25 cellular contexts compared by ENCODE assay signal in the genomic region with DNA sequence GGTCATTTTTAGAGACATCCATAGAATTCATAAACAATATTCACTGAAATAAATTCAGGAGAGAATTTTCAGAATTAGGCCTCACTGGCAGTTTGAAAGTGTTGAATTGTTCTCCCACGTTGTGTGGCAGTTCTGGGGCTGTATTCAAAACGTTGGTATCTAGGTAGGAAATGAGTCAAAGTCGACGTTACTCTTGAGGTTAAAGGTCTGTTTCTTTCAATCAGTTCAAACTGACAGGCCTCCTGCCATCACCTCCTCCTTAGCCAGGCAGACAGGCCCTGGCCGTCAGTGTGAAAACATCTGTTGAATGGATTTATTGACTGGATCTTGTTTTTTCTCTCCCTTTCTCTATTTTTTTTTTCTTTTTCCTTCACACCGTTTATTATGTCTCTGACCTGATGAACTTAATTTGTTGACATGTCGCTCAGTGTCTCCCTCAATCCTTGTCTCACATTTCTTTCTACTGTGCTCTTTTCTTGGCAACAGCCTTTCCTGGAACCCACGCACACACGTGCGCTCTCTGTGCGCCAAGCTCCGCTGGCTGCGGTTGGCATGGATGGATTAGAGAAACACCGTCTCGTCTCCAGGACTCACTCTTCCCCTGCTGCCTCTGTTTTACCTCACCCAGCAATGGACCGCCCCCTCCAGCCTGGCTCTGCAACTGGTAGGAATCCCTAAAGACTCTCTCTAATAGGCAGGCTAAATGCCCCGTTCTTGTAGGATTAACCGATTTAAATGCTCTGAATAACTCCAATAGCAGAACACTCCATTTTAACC.
A peak's percentile ranks its signal among the peaks of the same experiment; 100 is the strongest.
DNase-seq lines count a peak whose midpoint lies in the region; ATAC-seq and TF ChIP-seq lines count a peak whose summit lies in the region.
"Had no signal": no experiment of that assay in that cellular context is flagged by ENCODE, and none has a peak within 500 bp of the region (broad histone marks: within the 10 kb centered on the region; RNA-seq: fewer than 3 reads in every experiment).

No MANE protein-coding gene starts in this region.

- H3K9me3 Mint-ChIP-seq in stimulated activated effector memory CD8-positive, alpha-beta T cell treated with anti-CD3 and anti-CD28 coated beads, Interleukin-12 subunit alpha, Interleukin-12 subunit beta, amount 100 ng/mL, for 72 hours, result no peaks in the 10 kb centered on the region
- H3K9me3 Mint-ChIP-seq: activated naive CD8-positive, alpha-beta T cell treated with anti-CD3 and anti-CD28 coated beads for 36 hours; effector memory CD8-positive, alpha-beta T cell; memory B cell had no signal

- in situ Hi-C loops in brain microvascular endothelial cell (cut with HindIII; ENCODE audit: low pct_ligation_motif_present, low sequenced_read_pairs), result no loop called here

- H3K36me3 ChIP-seq in brain microvascular endothelial cell (replicated peaks) (no peaks in the 10 kb centered on the region), ascending aorta (no peaks in the 10 kb centered on the region)
- H3K36me3 ChIP-seq: colonic mucosa, esophagus squamous epithelium had no signal

- intact Hi-C loops in ascending aorta (cut with DNase I), result no loop called here

- H3K27ac Mint-ChIP-seq in stimulated activated effector memory CD8-positive, alpha-beta T cell treated with anti-CD3 and anti-CD28 coated beads, Interleukin-12 subunit alpha, Interleukin-12 subunit beta, amount 100 ng/mL, for 72 hours, result no peak overlapping the region
- H3K27ac Mint-ChIP-seq: activated naive CD8-positive, alpha-beta T cell treated with anti-CD3 and anti-CD28 coated beads for 36 hours; effector memory CD8-positive, alpha-beta T cell; memory B cell had no signal

- DNase-seq in LHCN-M2 (ENCODE audit: low read depth) (peak; percentile 65), brain microvascular endothelial cell (peak; percentile 0), kidney tubule cell (ENCODE audit: low spot score) (peak; percentile 62), cerebellum (ENCODE audit: low spot score) (no peak), ascending aorta (ENCODE audit: low spot score in 2 of 2) (no peak)
- DNase-seq in stimulated activated effector memory CD8-positive, alpha-beta T cell treated with anti-CD3 and anti-CD28 coated beads, Interleukin-12 subunit alpha, Interleukin-12 subunit beta, amount 100 ng/mL, for 72 hours (ENCODE audit: low spot score in 2 of 2), result no peak
- DNase-seq: activated CD4-positive, alpha-beta T cell treated with anti-CD3 and anti-CD28 coated beads, Interleukin-2, amount 50 U/mL, for 4 hours; activated CD8-positive, alpha-beta memory T cell treated with anti-CD3 and anti-CD28 coated beads, Interleukin-2, amount 50 U/mL, for 4 hours; activated naive CD8-positive, alpha-beta T cell treated with anti-CD3 and anti-CD28 coated beads for 36 hours; colonic mucosa; effector memory CD8-positive, alpha-beta T cell; esophagus squamous epithelium; glutamatergic neuron; NCI-H1105 treated with DMSO at 0.1 percent for 48 hours; NCI-H2029; NCI-H69; occipital lobe; retina; stimulated activated CD4-positive, alpha-beta T cell treated with anti-CD3 and anti-CD28 coated beads, Interleukin-12 subunit alpha, Interleukin-12 subunit beta, amount 100 ng/mL, for 4 hours; stimulated activated CD4-positive, alpha-beta T cell treated with anti-CD3 and anti-CD28 coated beads, Interleukin-4, amount 100 ng/mL, for 4 hours; stimulated activated naive CD4-positive, alpha-beta T cell treated with Interleukin-2 at 50 U/mL for 16 hours; T-helper 9 cell had no signal

- ATAC-seq in stimulated activated effector memory CD8-positive, alpha-beta T cell treated with anti-CD3 and anti-CD28 coated beads, Interleukin-12 subunit alpha, Interleukin-12 subunit beta, amount 100 ng/mL, for 72 hours, result peak; percentile 71
- ATAC-seq in HG03108 (IDR thresholded peaks at IDR 0.05; ENCODE audit: unreplicated experiment), result no peak
- ATAC-seq: effector memory CD8-positive, alpha-beta T cell had no signal

- TF ChIP-seq CTCF in brain microvascular endothelial cell (IDR thresholded peaks at IDR 0.05; ENCODE audit: low read depth, low read length, missing control alignments) (no peak), ascending aorta (IDR thresholded peaks at IDR 0.05) (no peak)

- no peaks in the 10 kb centered on the region for H3K4me1 ChIP-seq in ascending aorta
- H3K4me1 ChIP-seq: colonic mucosa, esophagus squamous epithelium had no signal

- no peaks in the 10 kb centered on the region for H3K27me3 ChIP-seq in brain microvascular endothelial cell (replicated peaks)
- no peaks in the 10 kb centered on the region for H3K27me3 ChIP-seq in ascending aorta
- H3K27me3 ChIP-seq: colonic mucosa, esophagus squamous epithelium had no signal

- no peak overlapping the region for H3K4me3 Mint-ChIP-seq in stimulated activated effector memory CD8-positive, alpha-beta T cell treated with anti-CD3 and anti-CD28 coated beads, Interleukin-12 subunit alpha, Interleukin-12 subunit beta, amount 100 ng/mL, for 72 hours
- H3K4me3 Mint-ChIP-seq: activated naive CD8-positive, alpha-beta T cell treated with anti-CD3 and anti-CD28 coated beads for 36 hours; effector memory CD8-positive, alpha-beta T cell; memory B cell had no signal

- H3K27ac ChIP-seq in brain microvascular endothelial cell (no peak overlapping the region), ascending aorta (no peak overlapping the region)
- H3K27ac ChIP-seq: C4-2B, colonic mucosa, esophagus squamous epithelium had no signal

- H3K4me1 Mint-ChIP-seq in stimulated activated effector memory CD8-positive, alpha-beta T cell treated with anti-CD3 and anti-CD28 coated beads, Interleukin-12 subunit alpha, Interleukin-12 subunit beta, amount 100 ng/mL, for 72 hours, result no peaks in the 10 kb centered on the region
- H3K4me1 Mint-ChIP-seq: activated naive CD8-positive, alpha-beta T cell treated with anti-CD3 and anti-CD28 coated beads for 36 hours; memory B cell had no signal

- H3K9me3 ChIP-seq in ascending aorta, result no peaks in the 10 kb centered on the region
- H3K9me3 ChIP-seq: colonic mucosa, esophagus squamous epithelium had no signal

- H3K4me3 ChIP-seq in brain microvascular endothelial cell (ENCODE audit: low read depth, low read length), result no peak overlapping the region
- H3K4me3 ChIP-seq in ascending aorta, result no peak overlapping the region
- H3K4me3 ChIP-seq: colonic mucosa, esophagus squamous epithelium had no signal

- no peaks in the 10 kb centered on the region for H3K36me3 Mint-ChIP-seq in stimulated activated effector memory CD8-positive, alpha-beta T cell treated with anti-CD3 and anti-CD28 coated beads, Interleukin-12 subunit alpha, Interleukin-12 subunit beta, amount 100 ng/mL, for 72 hours
- H3K36me3 Mint-ChIP-seq: activated naive CD8-positive, alpha-beta T cell treated with anti-CD3 and anti-CD28 coated beads for 36 hours had no signal

Comparison
In these comparisons a context has a peak if more than half of its experiments do, and no peak if none do; other contexts are left out.
1. DNase-seq: peak in LHCN-M2 (single experiment), brain microvascular endothelial cell (single experiment) and kidney tubule cell (single experiment); none in stimulated activated effector memory CD8-positive, alpha-beta T cell treated with anti-CD3 and anti-CD28 coated beads, Interleukin-12 subunit alpha, Interleukin-12 subunit beta, amount 100 ng/mL, for 72 hours (0 of 2), cerebellum (single experiment) and ascending aorta (0 of 2).